Comparison of ENCODE assay signal across 15 cellular contexts in genomic region chr2:43798300-43798699, GRCh38. TPM values are rescaled to one million over a fixed set of nuclear protein-coding genes. Genes with fewer than 3 reads are reported as not detected.
DNase-seq lines count a peak whose midpoint lies in the region; TF ChIP-seq lines count a peak whose summit lies in the region.
"Had no signal": no experiment of that assay in that cellular context is flagged by ENCODE, and none has a peak within 500 bp of the region (broad histone marks: within the 10 kb centered on the region; RNA-seq: fewer than 3 reads in every experiment).

No MANE protein-coding gene starts in this region.

- H4K20me1 ChIP-seq in OCI-LY3 (ENCODE audit: insufficient read depth, low read length): no peaks in the 10 kb centered on the region

- POLR2A ChIA-PET in MCF 10A (lab: Yijun Ruan, JAX): no interaction called here

- H3K4me1 ChIP-seq in breast epithelium (no peaks in the 10 kb centered on the region), OCI-LY3 (ENCODE audit: low read length) (no peaks in the 10 kb centered on the region)
- H3K4me1 ChIP-seq: parathyroid adenoma had no signal

- no peak overlapping the region for H3K4me3 Mint-ChIP-seq in MCF 10A (ENCODE audit: unreplicated experiment)
- H3K4me3 Mint-ChIP-seq: B cell had no signal

- H3K27ac Mint-ChIP-seq in MCF 10A (ENCODE audit: low read depth, unreplicated experiment): no peak overlapping the region
- H3K27ac Mint-ChIP-seq: B cell had no signal

- H3K4me3 ChIP-seq in breast epithelium (no peak overlapping the region), OCI-LY3 (ENCODE audit: low read length) (no peak overlapping the region), epithelial cell of esophagus (ENCODE audit: low read length) (no peak overlapping the region)

- H3K36me3 ChIP-seq in breast epithelium: peaks cover 15% of the 10 kb centered on the region
- no peaks in the 10 kb centered on the region for H3K36me3 ChIP-seq in OCI-LY3 (replicated peaks; ENCODE audit: low read depth, low read length)

- H3K9me3 ChIP-seq in breast epithelium (no peaks in the 10 kb centered on the region), OCI-LY3 (ENCODE audit: insufficient read depth, low read length) (no peaks in the 10 kb centered on the region)

- H3K9ac ChIP-seq in OCI-LY3 (ENCODE audit: low read length): no peak overlapping the region
- H3K9ac ChIP-seq: parathyroid adenoma had no signal

- no peak overlapping the region for H3K4me2 ChIP-seq in OCI-LY3 (ENCODE audit: low read length)

- H3K79me2 ChIP-seq in OCI-LY3 (ENCODE audit: low read length): no peaks in the 10 kb centered on the region
- H3K79me2 ChIP-seq: parathyroid adenoma had no signal

- H3K27ac ChIP-seq in breast epithelium (no peak overlapping the region), OCI-LY3 (ENCODE audit: low read length) (no peak overlapping the region)
- H3K27ac ChIP-seq: parathyroid adenoma had no signal

- DNase-seq in MCF 10A (ENCODE audit: unreplicated experiment): peak; percentile 10
- DNase-seq in breast epithelium (ENCODE audit: low spot score in 2 of 2): no peak
- DNase-seq in epithelial cell of esophagus (ENCODE audit: low read depth): no peak
- DNase-seq in NCI-H2227 treated with DMSO at 0.1 percent for 48 hours (lab: John Stamatoyannopoulos, UW): no peak
- DNase-seq in stimulated activated CD4-positive, alpha-beta T cell treated with anti-CD3 and anti-CD28 coated beads, Interleukin-1b, Interleukin-23, amount 100 ng/mL, for 48 hours: no peak
- no peak for DNase-seq in NCI-H226
- DNase-seq in activated effector memory CD4-positive, alpha-beta T cell treated with Interleukin-2 at 50 U/mL for 16 hours: no peak
- DNase-seq: activated CD4-positive, CD25-positive, alpha-beta regulatory T cell; activated gamma-delta T cell; effector memory CD4-positive, alpha-beta T cell; kidney glomerular epithelial cell had no signal

- H3K9me3 Mint-ChIP-seq in MCF 10A (ENCODE audit: unreplicated experiment): no peaks in the 10 kb centered on the region

- TF ChIP-seq CTCF in MCF 10A (IDR thresholded peaks at IDR 0.05; ENCODE audit: unreplicated experiment) (no peak), breast epithelium (IDR thresholded peaks at IDR 0.05) (no peak), OCI-LY3 (IDR thresholded peaks at IDR 0.05; ENCODE audit: low read depth, low read length) (peak; percentile 38), epithelial cell of esophagus (IDR thresholded peaks at IDR 0.05; ENCODE audit: insufficient read depth, low read depth, low read length, missing control alignments) (peak; percentile 12)

- peaks cover 20% of the 10 kb centered on the region for H3K36me3 Mint-ChIP-seq in MCF 10A (ENCODE audit: insufficient read depth, unreplicated experiment)

- BruUV-seq in MCF 10A (replicated peaks; lab: Mats Ljungman, UMichigan): no TSS peak

- no peaks in the 10 kb centered on the region for H3K27me3 Mint-ChIP-seq in MCF 10A (ENCODE audit: insufficient read depth, unreplicated experiment)
- H3K27me3 Mint-ChIP-seq: B cell had no signal

- intact Hi-C loops in MCF 10A (cut with micrococcal nuclease) (no loop called here), breast epithelium (cut with DNase I; ENCODE audit: low total_unique reads) (no loop called here)

- H2AFZ ChIP-seq in OCI-LY3 (ENCODE audit: low read depth, low read length): no peak overlapping the region
- H2AFZ ChIP-seq: parathyroid adenoma had no signal

- no peak for TF ChIP-seq POLR2A in breast epithelium (IDR thresholded peaks at IDR 0.05)

- no peaks in the 10 kb centered on the region for H3K4me1 Mint-ChIP-seq in MCF 10A (ENCODE audit: insufficient read depth, unreplicated experiment)
- H3K4me1 Mint-ChIP-seq: B cell had no signal

- no peaks in the 10 kb centered on the region for H3K27me3 ChIP-seq in breast epithelium
- no peaks in the 10 kb centered on the region for H3K27me3 ChIP-seq in OCI-LY3 (ENCODE audit: low read depth, low read length)

- CTCF ChIA-PET in MCF 10A (lab: Yijun Ruan, JAX): interaction anchor here (1.0 kb wide), 1 partner anchor 8 kb away, joined by 5 read pairs; no protein-coding TSS in a partner anchor

RNA-seq across cellular contexts. Expression of gene DYNC2LI1, which starts 24.5 kb away (rescaled TPM):
- total RNA-seq in MCF 10A (2022) (13.0 and 16.6 TPM in 2 replicates), breast epithelium (10 to 100 TPM; 30.9 to 52.1 (median 40.6) TPM)

RNA-seq across cellular contexts. Expression of gene ABCG5, which starts 40.3 kb away (rescaled TPM):
- total RNA-seq in MCF 10A (2022) (not detected in 2 replicates), breast epithelium (not detected)
- total RNA-seq: B cell, ureter had no signal

RNA-seq across cellular contexts. Expression of gene ABCG8, which starts 40.5 kb away (rescaled TPM):
- not detected in 2 replicates for total RNA-seq in MCF 10A (2022)
- under 1 TPM in 1 of 3 donors, not detected in 2; 0.15 TPM for total RNA-seq in breast epithelium
- total RNA-seq: B cell, ureter had no signal

Comparison
In these comparisons a context has a peak if more than half of its experiments do, and no peak if none do; other contexts are left out.
1. CTCF ChIP-seq: peak in OCI-LY3 (single experiment) and epithelial cell of esophagus (single experiment); none in MCF 10A (single experiment) and breast epithelium (0 of 3).